16 cellular contexts compared by ENCODE assay signal in genomic region chr1:229150518-229150917, GRCh38.
DNase-seq lines count a peak whose midpoint lies in the region; TF ChIP-seq lines count a peak whose summit lies in the region.
"Had no signal": no experiment of that assay in that cellular context is flagged by ENCODE, and none has a peak within 500 bp of the region (broad histone marks: within the 10 kb centered on the region; RNA-seq: fewer than 3 reads in every experiment).

No MANE protein-coding gene starts in this region.

- H3K4me2 ChIP-seq in neural progenitor cell = no peak overlapping the region

- H3K4me1 Mint-ChIP-seq in neural progenitor cell = peaks cover 8% of the 10 kb centered on the region

- peak; percentile 10 for DNase-seq in NCI-H82 (lab: John Stamatoyannopoulos, UW)
- no peak for DNase-seq in NCI-H82 treated with DMSO at 0.1 percent for 48 hours (lab: John Stamatoyannopoulos, UW; ENCODE audit: unreplicated experiment)
- peak; percentile 58 for DNase-seq in H7
- DNase-seq in NCI-H69 (lab: John Stamatoyannopoulos, UW) = peak; percentile 15
- peak; percentile 8 for DNase-seq in neural progenitor cell (ENCODE audit: low spot score)
- no peak for DNase-seq in SK-N-DZ (ENCODE audit: low spot score)
- DNase-seq in colonic mucosa = no peak
- DNase-seq in HAP-1 (ENCODE audit: low spot score in 2 of 2) = no peak
- DNase-seq: C1 segment of cervical spinal cord; Caco-2; CD4-positive, alpha-beta memory T cell; DMS153; DND-41; GF-D8; GOT3; HCEC 1CT had no signal

- H3K4me3 ChIP-seq in H7 (ENCODE audit: insufficient read depth, low read depth, low read length) (no peak overlapping the region), neural progenitor cell (no peak overlapping the region), colonic mucosa (no peak overlapping the region), HAP-1 (no peak overlapping the region)

- H2AFZ ChIP-seq in neural progenitor cell (replicated peaks) = peak overlapping the region; percentile 85

- H3K9me3 Mint-ChIP-seq in neural progenitor cell = no peaks in the 10 kb centered on the region
- H3K9me3 Mint-ChIP-seq: CD4-positive, alpha-beta memory T cell had no signal

- H3K27me3 ChIP-seq in H7 (ENCODE audit: control insufficient read depth, insufficient read depth, low read length) = peaks cover 2% of the 10 kb centered on the region; the same call in 1 of the 2 replicates
- H3K27me3 ChIP-seq in neural progenitor cell = no peaks in the 10 kb centered on the region
- no peaks in the 10 kb centered on the region for H3K27me3 ChIP-seq in colonic mucosa
- no peaks in the 10 kb centered on the region for H3K27me3 ChIP-seq in HAP-1 (ENCODE audit: low read depth)

- H3K27ac ChIP-seq in neural progenitor cell = no peak overlapping the region
- H3K27ac ChIP-seq in colonic mucosa = no peak overlapping the region

- TF ChIP-seq CTCF in neural progenitor cell (IDR thresholded peaks at IDR 0.05) (no peak), colonic mucosa (IDR thresholded peaks at IDR 0.05) (no peak)

- no peaks in the 10 kb centered on the region for H3K36me3 ChIP-seq in H7 (replicated peaks; ENCODE audit: control insufficient read depth, insufficient read depth, low read length)
- no peaks in the 10 kb centered on the region for H3K36me3 ChIP-seq in neural progenitor cell
- H3K36me3 ChIP-seq in colonic mucosa = no peaks in the 10 kb centered on the region
- H3K36me3 ChIP-seq in HAP-1 (replicated peaks) = no peaks in the 10 kb centered on the region

- H3K9ac ChIP-seq in neural progenitor cell (no peak overlapping the region), colonic mucosa (ENCODE audit: low read depth in 2 of 2, low read length in 2 of 2) (no peak overlapping the region)

- in situ Hi-C loops in HAP-1 (cut with MboI; ENCODE audit: low sequenced_read_pairs) = no loop called here

- peaks cover 8% of the 10 kb centered on the region for H3F3A ChIP-seq in neural progenitor cell (ENCODE audit: low read depth)

- intact Hi-C loops in colonic mucosa (cut with DNase I) = loop anchor here (10.0 kb wide), 1 partner anchor 416 kb away; the partner anchor contains the start of gene RHOU

- H3K27ac Mint-ChIP-seq in neural progenitor cell = no peak overlapping the region
- H3K27ac Mint-ChIP-seq: CD4-positive, alpha-beta memory T cell had no signal

- H3K27me3 Mint-ChIP-seq in neural progenitor cell (ENCODE audit: insufficient read depth, low read depth) = peaks cover 17% of the 10 kb centered on the region

- H3K36me3 Mint-ChIP-seq in neural progenitor cell = no peaks in the 10 kb centered on the region
- H3K36me3 Mint-ChIP-seq: CD4-positive, alpha-beta memory T cell had no signal

- H3K4me3 Mint-ChIP-seq in neural progenitor cell = no peak overlapping the region
- H3K4me3 Mint-ChIP-seq: CD4-positive, alpha-beta memory T cell had no signal

- H3K4me1 ChIP-seq in neural progenitor cell (peaks cover 23% of the 10 kb centered on the region), colonic mucosa (no peaks in the 10 kb centered on the region), HAP-1 (no peaks in the 10 kb centered on the region)

- H3K79me2 ChIP-seq in neural progenitor cell (ENCODE audit: low read depth) = no peaks in the 10 kb centered on the region

- H3K9me3 ChIP-seq in neural progenitor cell (ENCODE audit: low read depth) (no peaks in the 10 kb centered on the region), colonic mucosa (no peaks in the 10 kb centered on the region), HAP-1 (no peaks in the 10 kb centered on the region)
- H3K9me3 ChIP-seq: Caco-2 had no signal

- no peaks in the 10 kb centered on the region for H4K20me1 ChIP-seq in neural progenitor cell (ENCODE audit: low read depth)

Comparison
In these comparisons a context has a peak if more than half of its experiments do, and no peak if none do; other contexts are left out.
1. DNase-seq: peak in NCI-H82 (single experiment), H7 (single experiment), NCI-H69 (single experiment) and neural progenitor cell (single experiment); none in NCI-H82 treated with DMSO at 0.1 percent for 48 hours (single experiment), SK-N-DZ (single experiment), colonic mucosa (single experiment) and HAP-1 (0 of 2).